ENCODE assay signal across 13 cellular contexts in the genomic region with DNA sequence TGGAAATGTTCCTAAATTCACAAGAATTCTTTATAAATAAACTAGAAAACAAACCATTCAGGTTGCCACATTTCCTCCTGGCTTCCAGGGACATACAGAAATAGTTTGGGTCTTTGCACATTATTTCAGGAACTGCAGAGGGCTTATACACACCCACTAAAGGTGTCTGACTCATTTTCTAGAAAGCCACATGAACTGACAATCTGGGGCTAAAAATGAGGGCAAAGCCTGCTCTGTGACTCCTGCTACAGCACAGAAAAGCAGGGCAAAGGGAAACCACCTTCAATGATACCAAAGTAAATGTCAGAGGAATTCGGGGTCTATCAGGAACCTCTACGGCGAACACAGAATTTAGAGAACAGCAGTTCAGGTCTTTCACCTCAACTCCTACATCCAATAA.
DNase-seq lines count a peak whose midpoint lies in the region; ATAC-seq and TF ChIP-seq lines count a peak whose summit lies in the region.
"Had no signal": no experiment of that assay in that cellular context is flagged by ENCODE, and none has a peak within 500 bp of the region (broad histone marks: within the 10 kb centered on the region; RNA-seq: fewer than 3 reads in every experiment).

No MANE protein-coding gene starts in this region.

- no peaks in the 10 kb centered on the region for H3K36me3 ChIP-seq in RWPE2 (ENCODE audit: low read depth)
- peaks cover 3% of the 10 kb centered on the region for H3K36me3 ChIP-seq in mammary epithelial cell (ENCODE audit: insufficient read depth, low read length)
- H3K36me3 ChIP-seq in H7 (replicated peaks; ENCODE audit: control insufficient read depth, insufficient read depth, low read length) = no peaks in the 10 kb centered on the region
- H3K36me3 ChIP-seq: brain microvascular endothelial cell, Peyer's patch, WERI-Rb-1 had no signal

- H4K20me1 ChIP-seq in mammary epithelial cell (ENCODE audit: insufficient read depth, low read length) = no peaks in the 10 kb centered on the region

- DNase-seq in activated effector memory CD4-positive, alpha-beta T cell treated with anti-CD3 and anti-CD28 coated beads, Interleukin-2, amount 50 U/mL, for 16 hours = peak; percentile 63
- DNase-seq in activated effector memory CD4-positive, alpha-beta T cell treated with Interleukin-2 at 50 U/mL for 16 hours = no peak
- no peak for DNase-seq in RWPE2 (ENCODE audit: low spot score)
- peak; percentile 44 for DNase-seq in mammary epithelial cell
- peak; percentile 10 for DNase-seq in stimulated activated naive CD8-positive, alpha-beta T cell treated with anti-CD3 and anti-CD28 coated beads, Interleukin-15, Interleukin-2, amounts not matched to agents 100 U/mL and 50 U/mL, for 24 hours
- no peak for DNase-seq in NCI-H2171 treated with DMSO at 0.1 percent for 48 hours (lab: John Stamatoyannopoulos, UW)
- DNase-seq in NCI-H774 (lab: John Stamatoyannopoulos, UW) = no peak
- DNase-seq in H7 = no peak
- DNase-seq: brain microvascular endothelial cell, GOT3, NCI-H2081 treated with DMSO at 0.1 percent for 48 hours, Peyer's patch, WERI-Rb-1 had no signal

- no TSS peak for BruUV-seq in mammary epithelial cell (replicated peaks; lab: Mats Ljungman, UMichigan)

- H3K4me1 ChIP-seq in RWPE2 (ENCODE audit: insufficient read depth, poor library complexity, severe bottlenecking) = peaks cover 25% of the 10 kb centered on the region
- peaks cover 42% of the 10 kb centered on the region for H3K4me1 ChIP-seq in mammary epithelial cell (ENCODE audit: insufficient read depth, low read length)
- H3K4me1 ChIP-seq: Peyer's patch had no signal

- H3K27ac ChIP-seq in RWPE2 (ENCODE audit: poor library complexity, severe bottlenecking) (peak overlapping the region; percentile 79), mammary epithelial cell (ENCODE audit: insufficient read depth, low read depth, low read length) (no peak overlapping the region)
- H3K27ac ChIP-seq: Peyer's patch, WERI-Rb-1 had no signal

- H2AFZ ChIP-seq in mammary epithelial cell (ENCODE audit: low read depth, low read length) = no peak overlapping the region

- dilution Hi-C loops in mammary epithelial cell (cut with HindIII; ENCODE audit: low sequenced_read_pairs) = no loop called here

- H3K27me3 ChIP-seq in RWPE2 (ENCODE audit: insufficient read depth, poor library complexity, severe bottlenecking) = no peaks in the 10 kb centered on the region
- no peaks in the 10 kb centered on the region for H3K27me3 ChIP-seq in mammary epithelial cell (ENCODE audit: insufficient read depth, low read length)
- no peaks in the 10 kb centered on the region for H3K27me3 ChIP-seq in H7 (ENCODE audit: control insufficient read depth, insufficient read depth, low read length)
- H3K27me3 ChIP-seq: brain microvascular endothelial cell, Peyer's patch had no signal

- peak; percentile 45; the same call in 2 of the 3 replicates for ATAC-seq in RWPE2 (ENCODE audit: low read depth)
- peak; percentile 78 for ATAC-seq in stimulated activated naive CD8-positive, alpha-beta T cell treated with anti-CD3 and anti-CD28 coated beads, Interleukin-15, Interleukin-2, amounts not matched to agents 100 U/mL and 50 U/mL, for 24 hours

- H3K9ac ChIP-seq in mammary epithelial cell (ENCODE audit: insufficient read depth, low read length) = no peak overlapping the region

- peaks cover 80% of the 10 kb centered on the region for H3K79me2 ChIP-seq in mammary epithelial cell (ENCODE audit: insufficient read depth, low read length)

- no peak overlapping the region for H3K4me3 ChIP-seq in RWPE2 (ENCODE audit: severe bottlenecking)
- H3K4me3 ChIP-seq in mammary epithelial cell (replicated peaks in 1 of 3; ENCODE audit: insufficient read depth in 1 of 3, low read depth in 2 of 3, low read length in 3 of 3) = no peak overlapping the region
- H3K4me3 ChIP-seq in H7 (ENCODE audit: insufficient read depth, low read depth, low read length) = no peak overlapping the region
- H3K4me3 ChIP-seq: Peyer's patch had no signal

- H3K9me3 ChIP-seq in RWPE2 (ENCODE audit: severe bottlenecking) (no peaks in the 10 kb centered on the region), mammary epithelial cell (replicated peaks; ENCODE audit: insufficient read depth, low read length) (peaks cover 1% of the 10 kb centered on the region)
- H3K9me3 ChIP-seq: Peyer's patch had no signal

- TF ChIP-seq CTCF in RWPE2 (IDR thresholded peaks at IDR 0.05; ENCODE audit: poor library complexity, severe bottlenecking) (no peak), mammary epithelial cell (conservative IDR thresholded peaks at IDR 0.05 in 1 of 2, IDR thresholded peaks at IDR 0.05 in 1 of 2; ENCODE audit: extremely low read depth in 1 of 2, insufficient read depth in 1 of 2, low read depth in 1 of 2, low read length in 2 of 2) (no peak)

- WGBS in mammary epithelial cell (ENCODE audit: low coverage, missing lambda C conversion rate) = 97% methylated on average over 3 of the region's 3 CpGs

- CTCF ChIA-PET in mammary epithelial cell (lab: Charles Lee; ENCODE audit: low non-redundant PET) = no interaction called here

- intact Hi-C loops in mammary epithelial cell (cut with micrococcal nuclease) = no loop called here

- H3K4me2 ChIP-seq in mammary epithelial cell (ENCODE audit: insufficient read depth, low read depth, low read length) = no peak overlapping the region

- in situ Hi-C loops in mammary epithelial cell (cut with MboI; ENCODE audit: low sequenced_read_pairs in 2 of 2) = no loop called here

Comparison
In these comparisons a context has a peak if more than half of its experiments do, and no peak if none do; other contexts are left out.
1. DNase-seq: peak in activated effector memory CD4-positive, alpha-beta T cell treated with anti-CD3 and anti-CD28 coated beads, Interleukin-2, amount 50 U/mL, for 16 hours (single experiment), mammary epithelial cell (single experiment) and stimulated activated naive CD8-positive, alpha-beta T cell treated with anti-CD3 and anti-CD28 coated beads, Interleukin-15, Interleukin-2, amounts not matched to agents 100 U/mL and 50 U/mL, for 24 hours (single experiment); none in activated effector memory CD4-positive, alpha-beta T cell treated with Interleukin-2 at 50 U/mL for 16 hours (single experiment), RWPE2 (single experiment), NCI-H2171 treated with DMSO at 0.1 percent for 48 hours (single experiment), NCI-H774 (single experiment) and H7 (single experiment).